Comparison of ENCODE assay signal across 24 cellular contexts in the genomic region with DNA sequence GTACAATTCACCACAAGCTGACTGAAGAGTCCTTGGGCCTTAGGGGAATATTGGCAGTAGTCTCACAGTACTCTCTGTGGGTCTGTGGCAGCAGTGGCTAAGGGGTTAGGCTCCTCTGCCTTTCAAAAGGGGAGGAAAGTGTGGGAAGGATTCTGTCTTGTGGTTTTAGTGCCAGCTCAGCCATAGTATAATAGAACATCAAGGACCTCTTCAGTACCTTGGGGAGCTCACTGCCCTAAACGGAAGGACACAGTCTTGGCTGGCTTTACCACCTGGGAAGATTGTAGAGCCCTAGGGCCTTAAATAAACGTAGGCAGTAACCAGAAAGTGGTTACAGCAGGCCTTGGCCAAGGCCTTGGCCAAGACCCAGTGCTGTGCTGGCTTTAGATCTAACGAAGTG.
DNase-seq lines count a peak whose midpoint lies in the region; ATAC-seq, FAIRE-seq and TF ChIP-seq lines count a peak whose summit lies in the region.
"Had no signal": no experiment of that assay in that cellular context is flagged by ENCODE, and none has a peak within 500 bp of the region (broad histone marks: within the 10 kb centered on the region; RNA-seq: fewer than 3 reads in every experiment).

No MANE protein-coding gene starts in this region.

- no peak overlapping the region for H3K23ac ChIP-seq in trophoblast cell (ENCODE audit: low read length)

- POLR2A ChIA-PET in activated CD4-positive, alpha-beta T cell treated with anti-CD3 and anti-CD28 coated beads for 36 hours (lab: Charles Lee), result no interaction called here

- H3K9ac ChIP-seq in DND-41 (ENCODE audit: low read depth, low read length) (no peak overlapping the region), trophoblast cell (ENCODE audit: low read length) (no peak overlapping the region)
- H3K9ac ChIP-seq: BLaER1 treated with 17β-estradiol and CSF1 and Interleukin-3, amounts not matched to agents 10 nM and 100 nM had no signal

- H3K14ac ChIP-seq in trophoblast cell (ENCODE audit: low read length), result peak overlapping the region; percentile 74

- DNase-seq in DND-41, result no peak
- peak; percentile 33 for DNase-seq in M059J (ENCODE audit: low read depth)
- DNase-seq in foreskin keratinocyte, result peak in 1 of 2 donors; percentile 19
- no peak for DNase-seq in trophoblast cell
- no peak for DNase-seq in RCC 7860 (ENCODE audit: low spot score)
- DNase-seq in activated CD4-positive, alpha-beta T cell treated with anti-CD3 and anti-CD28 coated beads for 36 hours, result no peak
- DNase-seq in right atrium auricular region (ENCODE audit: low spot score), result no peak
- DNase-seq: CD4-positive, alpha-beta T cell; COR-L47; EL; GF-D8; GOT3; HFFc6; KG1; NCI-H1105 treated with DMSO at 0.1 percent for 48 hours; NCI-H146; NCI-H2029 treated with DMSO at 0.1 percent for 48 hours; NCI-H526 treated with DMSO at 0.1 percent for 48 hours; PC-9; SHP77 had no signal

- H3K18ac ChIP-seq in trophoblast cell (ENCODE audit: low read length), result peak overlapping the region; percentile 6

- H3K27ac ChIP-seq in DND-41 (ENCODE audit: low read length) (no peak overlapping the region), foreskin keratinocyte (no peak overlapping the region), trophoblast cell (ENCODE audit: low read depth, low read length) (no peak overlapping the region), right atrium auricular region (no peak overlapping the region)
- H3K27ac ChIP-seq: BLaER1 treated with 17β-estradiol and CSF1 and Interleukin-3, amounts not matched to agents 10 nM and 100 nM; PC-9; RWPE1 had no signal

- H4K12ac ChIP-seq in trophoblast cell (ENCODE audit: low read depth, low read length), result no peak overlapping the region

- H3K4ac ChIP-seq in trophoblast cell (ENCODE audit: low read depth, low read length), result no peak overlapping the region

- H3K79me1 ChIP-seq in trophoblast cell (ENCODE audit: low read length), result peaks cover 15% of the 10 kb centered on the region

- H4K8ac ChIP-seq in trophoblast cell (ENCODE audit: low read depth, low read length), result peak overlapping the region; percentile 33

- H2AFZ ChIP-seq in DND-41 (ENCODE audit: low read depth, low read length), result no peak overlapping the region
- no peak overlapping the region for H2AFZ ChIP-seq in trophoblast cell (ENCODE audit: insufficient read depth, low read length, poor library complexity)
- H2AFZ ChIP-seq: PC-9 had no signal

- intact Hi-C loops in activated CD4-positive, alpha-beta T cell treated with anti-CD3 and anti-CD28 coated beads for 36 hours (cut with DNase I, micrococcal nuclease), result no loop called here

- H3K4me3 ChIP-seq in DND-41 (ENCODE audit: low read depth in 1 of 2, low read length in 2 of 2), result no peak overlapping the region
- H3K4me3 ChIP-seq in trophoblast cell (ENCODE audit: low read depth, low read length), result no peak overlapping the region
- H3K4me3 ChIP-seq in right atrium auricular region, result no peak overlapping the region
- H3K4me3 ChIP-seq: BLaER1 treated with 17β-estradiol and CSF1 and Interleukin-3, amounts not matched to agents 10 nM and 100 nM; HAP-1; PC-9 had no signal

- H3K79me2 ChIP-seq in DND-41 (ENCODE audit: insufficient read depth, low read length) (no peaks in the 10 kb centered on the region), trophoblast cell (ENCODE audit: control insufficient read depth, insufficient read depth, low read length, poor library complexity) (peaks cover 2% of the 10 kb centered on the region)

- H3K4me1 Mint-ChIP-seq in activated CD4-positive, alpha-beta T cell treated with anti-CD3 and anti-CD28 coated beads for 36 hours, result no peaks in the 10 kb centered on the region

- H2AK5ac ChIP-seq in trophoblast cell (ENCODE audit: low read length), result peak overlapping the region; percentile 56

- peak overlapping the region; percentile 27 for H2BK120ac ChIP-seq in trophoblast cell (ENCODE audit: insufficient read depth, low read length, poor library complexity)

- H3K9me3 ChIP-seq in DND-41 (ENCODE audit: insufficient read depth, low read length, severe bottlenecking) (no peaks in the 10 kb centered on the region), trophoblast cell (ENCODE audit: insufficient read depth, low read depth, low read length) (peaks cover 6% of the 10 kb centered on the region), right atrium auricular region (no peaks in the 10 kb centered on the region)
- H3K9me3 ChIP-seq: HAP-1 had no signal

- no peaks in the 10 kb centered on the region for H3K36me3 Mint-ChIP-seq in activated CD4-positive, alpha-beta T cell treated with anti-CD3 and anti-CD28 coated beads for 36 hours (ENCODE audit: low read depth)

- CTCF ChIA-PET in activated CD4-positive, alpha-beta T cell treated with anti-CD3 and anti-CD28 coated beads for 36 hours (lab: Charles Lee), result no interaction called here

- no peak for FAIRE-seq in RCC 7860 (lab: Jason Lieb, UNC)
- FAIRE-seq: GM12891 had no signal

- no peaks in the 10 kb centered on the region for H4K20me1 ChIP-seq in DND-41 (ENCODE audit: insufficient read depth, low read length)
- H4K20me1 ChIP-seq: BLaER1 treated with 17β-estradiol and CSF1 and Interleukin-3, amounts not matched to agents 10 nM and 100 nM had no signal

- H3K4me2 ChIP-seq in DND-41 (ENCODE audit: insufficient read depth, low read length) (no peak overlapping the region), trophoblast cell (ENCODE audit: low read length) (no peak overlapping the region)
- H3K4me2 ChIP-seq: PC-9 had no signal

- H3K36me3 ChIP-seq in DND-41 (ENCODE audit: insufficient read depth, low read length) (no peaks in the 10 kb centered on the region), trophoblast cell (ENCODE audit: control insufficient read depth in 1 of 2, insufficient read depth in 2 of 2, low read length in 2 of 2) (peaks cover 8 to 20% of the 10 kb centered on the region in 2 experiments), right atrium auricular region (no peaks in the 10 kb centered on the region)
- H3K36me3 ChIP-seq: BLaER1 treated with 17β-estradiol and CSF1 and Interleukin-3, amounts not matched to agents 10 nM and 100 nM; HAP-1 had no signal

- no CpG with 5 or more reads among the region's 3 CpGs for WGBS in trophoblast cell (ENCODE audit: extremely low coverage, insufficient coverage, insufficient read length)

- H2BK5ac ChIP-seq in trophoblast cell (ENCODE audit: low read depth, low read length, poor library complexity), result no peak overlapping the region

- peak overlapping the region; percentile 92 for H2BK12ac ChIP-seq in trophoblast cell (ENCODE audit: low read length)

- no peak overlapping the region for H3K27ac Mint-ChIP-seq in activated CD4-positive, alpha-beta T cell treated with anti-CD3 and anti-CD28 coated beads for 36 hours
- H3K27ac Mint-ChIP-seq: CD4-positive, alpha-beta T cell; HFFc6 had no signal

- H4K91ac ChIP-seq in trophoblast cell (ENCODE audit: low read depth, low read length), result no peak overlapping the region

- H3K27me3 Mint-ChIP-seq in activated CD4-positive, alpha-beta T cell treated with anti-CD3 and anti-CD28 coated beads for 36 hours, result no peaks in the 10 kb centered on the region
- H3K27me3 Mint-ChIP-seq: CD4-positive, alpha-beta T cell had no signal

- peaks cover 10% of the 10 kb centered on the region for H3K9me3 Mint-ChIP-seq in activated CD4-positive, alpha-beta T cell treated with anti-CD3 and anti-CD28 coated beads for 36 hours (ENCODE audit: low read depth)

- H3K27me3 ChIP-seq in DND-41 (ENCODE audit: insufficient read depth, low read length, poor library complexity) (no peaks in the 10 kb centered on the region), foreskin keratinocyte (no peaks in the 10 kb centered on the region), trophoblast cell (ENCODE audit: insufficient read depth, low read length) (no peaks in the 10 kb centered on the region), right atrium auricular region (no peaks in the 10 kb centered on the region)
- H3K27me3 ChIP-seq: BLaER1 treated with 17β-estradiol and CSF1 and Interleukin-3, amounts not matched to agents 10 nM and 100 nM had no signal

- H3K4me1 ChIP-seq in DND-41 (ENCODE audit: insufficient read depth, low read length) (no peaks in the 10 kb centered on the region), foreskin keratinocyte (peaks cover 5% of the 10 kb centered on the region), trophoblast cell (ENCODE audit: control insufficient read depth in 1 of 2, insufficient read depth in 2 of 2, low read length in 2 of 2) (peaks cover 3 to 6% of the 10 kb centered on the region in 2 experiments), right atrium auricular region (no peaks in the 10 kb centered on the region)
- H3K4me1 ChIP-seq: HAP-1 had no signal

- H3K4me3 Mint-ChIP-seq in activated CD4-positive, alpha-beta T cell treated with anti-CD3 and anti-CD28 coated beads for 36 hours, result no peak overlapping the region
- H3K4me3 Mint-ChIP-seq: CD4-positive, alpha-beta T cell; HFFc6 had no signal

- no peak for TF ChIP-seq CTCF in DND-41 (IDR thresholded peaks at IDR 0.05; ENCODE audit: borderline replicate concordance, extremely low read depth, low read length, poor library complexity, severe bottlenecking)
- TF ChIP-seq CTCF in foreskin keratinocyte (conservative IDR thresholded peaks at IDR 0.05), result no peak
- no peak for TF ChIP-seq CTCF in right atrium auricular region (IDR thresholded peaks at IDR 0.05)

- ATAC-seq in DND-41 (ENCODE audit: insufficient read depth, low read depth) (peak; percentile 27; the same call in 1 of the 3 replicates), foreskin keratinocyte (peak; percentile 27)
- ATAC-seq in activated CD4-positive, alpha-beta T cell treated with anti-CD3 and anti-CD28 coated beads for 36 hours, result no peak
